In genomic region chr1:231240883-231241735, GRCh38 we compare ENCODE assay signal across 8 cellular contexts. TPM values are rescaled to one million over a fixed set of nuclear protein-coding genes. Genes with fewer than 3 reads are reported as not detected.
DNase-seq lines count a peak whose midpoint lies in the region; ATAC-seq and TF ChIP-seq lines count a peak whose summit lies in the region.

GNPAT (plus strand) TSS chr1:231241212; CDS start chr1:231241379, 167 bp downstream.

- H3K36me3 Mint-ChIP-seq in T-cell (peaks cover 36% of the 10 kb centered on the region), type B pancreatic cell (peaks cover 16% of the 10 kb centered on the region)

- ATAC-seq in HG02623 (IDR thresholded peaks at IDR 0.05; ENCODE audit: unreplicated experiment) = peak; percentile 94
- peak; percentile 96 to 98 (median 98) for ATAC-seq in T-cell (replicated peaks in 1 of 4)
- peak; percentile 98 to 99 (median 98) for ATAC-seq in heart left ventricle

- DNase-seq in GM12865 (ENCODE audit: low read depth) = peak; percentile 92
- peak; percentile 46 for DNase-seq in NCI-H1105 treated with DMSO at 0.1 percent for 48 hours (lab: John Stamatoyannopoulos, UW)
- DNase-seq in T-cell = peak; percentile 78 to 92 (median 87)
- peak; percentile 89 to 95 (median 91) for DNase-seq in heart left ventricle
- peak; percentile 75 to 97 (median 85) for DNase-seq in posterior cingulate gyrus
- DNase-seq in type B pancreatic cell (ENCODE audit: extremely low spot score, unreplicated experiment) = peak; percentile 93

- H3K4me1 ChIP-seq in heart left ventricle = peaks cover 0 to 50% (median 30%) of the 10 kb centered on the region in 12 donors

- H3K9me3 ChIP-seq in heart left ventricle = no peaks in the 10 kb centered on the region

- no peaks in the 10 kb centered on the region for H3K27me3 Mint-ChIP-seq in T-cell
- no peaks in the 10 kb centered on the region for H3K27me3 Mint-ChIP-seq in type B pancreatic cell

- 0 to 1% (median 0%) methylated on average over 50 to 51 of the region's 51 CpGs for WGBS in adipose tissue, 3 donors
- WGBS in heart left ventricle, 4 donors = 0% methylated on average over 26 to 51 of the region's 51 CpGs

- intact Hi-C loops in heart left ventricle (cut with DNase I) = loop anchor here in 6 of 10 donors (2.0 to 10.0 kb wide), 5 partner anchors 94 to 364 kb away; partner anchors contain the start of genes EXOC8 (in 5 of the 6) and SPRTN (in 3 of the 6)
- intact Hi-C loops in posterior cingulate gyrus (cut with DNase I) = loop anchor here (5.0 kb wide), 1 partner anchor 96 kb away; the partner anchor contains the start of genes EXOC8 and SPRTN

- peak in 1 of 2 donors; percentile 84 for TF ChIP-seq POLR2A in heart left ventricle (IDR thresholded peaks at IDR 0.05)

- H3K4me3 ChIP-seq in GM12865 (ENCODE audit: low read depth, low read length) = peak within 1 kb of the TSS; percentile 94
- H3K4me3 ChIP-seq in heart left ventricle = peak within 1 kb of the TSS; percentile 65 to 94 (median 78)

- CTCF ChIA-PET in T-cell (lab: Charles Lee) = interaction anchor here (0.6 kb wide), 2 partner anchors 100 to 1750 kb away, joined by 3 to 5 read pairs; no protein-coding TSS in a partner anchor

- H3K27me3 ChIP-seq in heart left ventricle = no peaks in the 10 kb centered on the region

- H3K9me3 Mint-ChIP-seq in T-cell (no peaks in the 10 kb centered on the region), type B pancreatic cell (no peaks in the 10 kb centered on the region)

- TF ChIP-seq CTCF in GM12865 (IDR thresholded peaks at IDR 0.05; ENCODE audit: insufficient read depth, low read depth, low read length, missing control alignments) = no peak
- no peak for TF ChIP-seq CTCF in heart left ventricle (IDR thresholded peaks at IDR 0.05)
- no peak for TF ChIP-seq CTCF in type B pancreatic cell (conservative IDR thresholded peaks at IDR 0.05)

- peaks cover 74 to 85% (median 78%) of the 10 kb centered on the region in 3 donors for H3K4me1 Mint-ChIP-seq in T-cell
- peaks cover 46% of the 10 kb centered on the region for H3K4me1 Mint-ChIP-seq in type B pancreatic cell (ENCODE audit: unreplicated experiment)

- H3K27ac ChIP-seq in adipose tissue (ENCODE audit: low read depth, low read length) (peak within 1 kb of the TSS; percentile 12), heart left ventricle (peak within 1 kb of the TSS; percentile 31 to 90 (median 84))

- H3K36me3 ChIP-seq in heart left ventricle = peaks cover 0 to 31% (median 22%) of the 10 kb centered on the region in 9 donors

- POLR2A ChIA-PET in T-cell (lab: Charles Lee) = no interaction called here

- H3K27ac Mint-ChIP-seq in T-cell (peak within 1 kb of the TSS; percentile 95 to 98), type B pancreatic cell (peak within 1 kb of the TSS; percentile 90)

- H3K4me3 Mint-ChIP-seq in T-cell = peak within 1 kb of the TSS; percentile 91 to 97 (median 94)
- peak within 1 kb of the TSS; percentile 95 for H3K4me3 Mint-ChIP-seq in type B pancreatic cell

RNA-seq across cellular contexts. Expression of gene GNPAT, which starts in this region (rescaled TPM):
- total RNA-seq in T-cell = 10 to 100 TPM; 23.7 to 36.9 (median 35.5) TPM
- 10 to 100 TPM; 25.1 to 33.9 (median 26.5) TPM for polyA plus RNA-seq in adipose tissue
- 10 to 100 TPM; 43.3 to 62.6 (median 52.8) TPM for total RNA-seq in heart left ventricle
- polyA plus RNA-seq in heart left ventricle = 10 to 100 TPM; 49.0 to 55.5 TPM
- total RNA-seq in type B pancreatic cell (ENCODE audit: low replicate concordance) = 39.7 and 54.3 TPM in 2 replicates

Comparison
In these comparisons a context has a peak if more than half of its experiments do, and no peak if none do; other contexts are left out.
1. Peak in every context shown above with its lines: DNase-seq, ATAC-seq, H3K4me3 ChIP-seq and H3K27ac ChIP-seq.